ENCODE assay signal across 8 cellular contexts in genomic region chr2:74199871-74200305, GRCh38. TPM values are rescaled to one million over a fixed set of nuclear protein-coding genes. Genes with fewer than 3 reads are reported as not detected.
A peak's percentile ranks its signal among the peaks of the same experiment; 100 is the strongest.
DNase-seq lines count a peak whose midpoint lies in the region; ATAC-seq lines count a peak whose summit lies in the region.

No MANE protein-coding gene starts in this region.

- H3K4me1 ChIP-seq in iPS-18a (ENCODE audit: control insufficient read depth, low read depth, low read length) = peaks cover 14% of the 10 kb centered on the region

- no peaks in the 10 kb centered on the region for H3K9me3 Mint-ChIP-seq in activated T-cell treated with anti-CD3 and anti-CD28 coated beads, Interleukin-2, amount 50 U/mL, for 4 hours
- no peaks in the 10 kb centered on the region for H3K9me3 Mint-ChIP-seq in stimulated activated naive CD8-positive, alpha-beta T cell treated with anti-CD3 and anti-CD28 coated beads, Interleukin-15, amount 100 ng/mL, for 72 hours

- H3K27me3 ChIP-seq in iPS-18a (ENCODE audit: control insufficient read depth, insufficient read depth, low read length) = peaks cover 5% of the 10 kb centered on the region

- H3K36me3 Mint-ChIP-seq in activated T-cell treated with anti-CD3 and anti-CD28 coated beads, Interleukin-2, amount 50 U/mL, for 4 hours (ENCODE audit: insufficient read depth) = peaks cover 30% of the 10 kb centered on the region

- peaks cover 45% of the 10 kb centered on the region for H3K4me1 Mint-ChIP-seq in activated T-cell treated with anti-CD3 and anti-CD28 coated beads, Interleukin-2, amount 50 U/mL, for 4 hours (ENCODE audit: low read depth)
- H3K4me1 Mint-ChIP-seq in stimulated activated naive CD8-positive, alpha-beta T cell treated with anti-CD3 and anti-CD28 coated beads, Interleukin-15, amount 100 ng/mL, for 72 hours = peaks cover 71% of the 10 kb centered on the region

- peak overlapping the region; percentile 100 for H3K9ac ChIP-seq in iPS-18a (ENCODE audit: low read length)

- H3K4me3 Mint-ChIP-seq in activated T-cell treated with anti-CD3 and anti-CD28 coated beads, Interleukin-2, amount 50 U/mL, for 4 hours = peak overlapping the region; percentile 95
- peak overlapping the region; percentile 98 to 99 for H3K4me3 Mint-ChIP-seq in stimulated activated naive CD8-positive, alpha-beta T cell treated with anti-CD3 and anti-CD28 coated beads, Interleukin-15, amount 100 ng/mL, for 72 hours

- peak overlapping the region; percentile 78 for H3K4me3 ChIP-seq in iPS-18a (ENCODE audit: low read length)

- ATAC-seq in activated T-cell treated with anti-CD3 and anti-CD28 coated beads, Interleukin-2, amount 50 U/mL, for 4 hours = no peak
- ATAC-seq in stimulated activated naive CD8-positive, alpha-beta T cell treated with anti-CD3 and anti-CD28 coated beads, Interleukin-15, amount 100 ng/mL, for 72 hours = no peak
- ATAC-seq in GM19324 (IDR thresholded peaks at IDR 0.05; ENCODE audit: low FRiP score, unreplicated experiment) (no peak), GM18868 (IDR thresholded peaks at IDR 0.05; ENCODE audit: unreplicated experiment) (no peak)

- peak overlapping the region; percentile 44 for H3K27ac ChIP-seq in iPS-18a (ENCODE audit: low read length)

- no peaks in the 10 kb centered on the region for H3K27me3 Mint-ChIP-seq in activated T-cell treated with anti-CD3 and anti-CD28 coated beads, Interleukin-2, amount 50 U/mL, for 4 hours (ENCODE audit: low read depth)
- no peaks in the 10 kb centered on the region for H3K27me3 Mint-ChIP-seq in stimulated activated naive CD8-positive, alpha-beta T cell treated with anti-CD3 and anti-CD28 coated beads, Interleukin-15, amount 100 ng/mL, for 72 hours

- peaks cover 32% of the 10 kb centered on the region for H3K36me3 ChIP-seq in iPS-18a (ENCODE audit: control insufficient read depth, low read depth, low read length)

- DNase-seq in stimulated activated CD4-positive, alpha-beta T cell treated with anti-CD3 and anti-CD28 coated beads, Interleukin-15, amount 100 ng/mL, for 24 hours = peak; percentile 44
- no peak for DNase-seq in stimulated activated CD4-positive, alpha-beta T cell treated with anti-CD3 and anti-CD28 coated beads, Interleukin-2, amount 100 ng/mL, for 48 hours
- DNase-seq in activated T-cell treated with anti-CD3 and anti-CD28 coated beads, Interleukin-2, amount 50 U/mL, for 4 hours = no peak
- DNase-seq in stimulated activated naive CD8-positive, alpha-beta T cell treated with anti-CD3 and anti-CD28 coated beads, Interleukin-15, amount 100 ng/mL, for 72 hours = peak in 1 of 2 donors; percentile 36
- DNase-seq in NK-92 (lab: John Stamatoyannopoulos, UW; ENCODE audit: unreplicated experiment) = no peak

- peak overlapping the region; percentile 99 to 100 for H3K27ac Mint-ChIP-seq in stimulated activated naive CD8-positive, alpha-beta T cell treated with anti-CD3 and anti-CD28 coated beads, Interleukin-15, amount 100 ng/mL, for 72 hours

- no peaks in the 10 kb centered on the region for H3K9me3 ChIP-seq in iPS-18a (ENCODE audit: control insufficient read depth, low read depth, low read length)

RNA-seq across cellular contexts. Expression of gene MTHFD2, which starts 1.5 kb away (rescaled TPM):
- 100 to 1,000 TPM; 408 to 545 (median 430) TPM for total RNA-seq in activated T-cell treated with anti-CD3 and anti-CD28 coated beads, Interleukin-2, amount 50 U/mL, for 4 hours

RNA-seq across cellular contexts. Expression of gene MOB1A, which starts 21.2 kb away (rescaled TPM):
- total RNA-seq in activated T-cell treated with anti-CD3 and anti-CD28 coated beads, Interleukin-2, amount 50 U/mL, for 4 hours = 100 to 1,000 TPM; 171 to 175 (median 173) TPM

RNA-seq across cellular contexts. Expression of gene BOLA3, which starts 52.2 kb away (rescaled TPM):
- total RNA-seq in activated T-cell treated with anti-CD3 and anti-CD28 coated beads, Interleukin-2, amount 50 U/mL, for 4 hours = 100 to 1,000 TPM; 103 to 110 (median 109) TPM
